ENCODE assay signal across 27 cellular contexts in genomic region chr9:9170735-9171134, GRCh38.
DNase-seq lines count a peak whose midpoint lies in the region; ATAC-seq and TF ChIP-seq lines count a peak whose summit lies in the region.
"Had no signal": no experiment of that assay in that cellular context is flagged by ENCODE, and none has a peak within 500 bp of the region (broad histone marks: within the 10 kb centered on the region; RNA-seq: fewer than 3 reads in every experiment).

No MANE protein-coding gene starts in this region.

- no peaks in the 10 kb centered on the region for H3K9me3 ChIP-seq in SK-N-SH
- H3K9me3 ChIP-seq: BLaER1, body of pancreas, neutrophil, sigmoid colon, suprapubic skin, upper lobe of right lung had no signal

- H4K20me1 ChIP-seq in SK-N-SH (ENCODE audit: insufficient read depth): no peaks in the 10 kb centered on the region
- H4K20me1 ChIP-seq: BLaER1 had no signal

- TF ChIP-seq RAD21 in SK-N-SH (IDR thresholded peaks at IDR 0.05; ENCODE audit: low read length): no peak

- H3F3A ChIP-seq in SK-N-SH (replicated peaks; ENCODE audit: insufficient read depth): no peaks in the 10 kb centered on the region

- H3K4me3 ChIP-seq in GM12865 (ENCODE audit: low read depth, low read length) (no peak overlapping the region), SK-N-SH (ENCODE audit: low read depth in 2 of 2, low read length in 1 of 2) (no peak overlapping the region)
- H3K4me3 ChIP-seq: BLaER1, body of pancreas, GM23248, sigmoid colon, suprapubic skin, upper lobe of right lung had no signal

- no peak overlapping the region for H3K4me2 ChIP-seq in SK-N-SH
- H3K4me2 ChIP-seq: BLaER1 had no signal

- H3K4me1 ChIP-seq in SK-N-SH (ENCODE audit: control insufficient read depth in 1 of 2, insufficient read depth in 2 of 2, low read depth in 1 of 2, low read length in 1 of 2): peaks cover 0 to 3% of the 10 kb centered on the region in 2 experiments; a peak in 1 of 4 replicates
- H3K4me1 ChIP-seq: BLaER1, body of pancreas, sigmoid colon, suprapubic skin, upper lobe of right lung had no signal

- DNase-seq in Ammon's horn (ENCODE audit: low spot score): peak; percentile 31
- peak; percentile 2 for DNase-seq in GM12865 (ENCODE audit: low read depth)
- DNase-seq in NCI-H345 treated with DMSO at 0.1 percent for 48 hours (lab: John Stamatoyannopoulos, UW; ENCODE audit: unreplicated experiment): peak; percentile 24
- DNase-seq in SK-N-SH: peak; percentile 28
- no peak for DNase-seq in NCI-H2196 (lab: John Stamatoyannopoulos, UW; ENCODE audit: unreplicated experiment)
- DNase-seq in HT-29 (ENCODE audit: low spot score): no peak
- DNase-seq: activated CD4-positive, CD25-positive, alpha-beta regulatory T cell; activated CD8-positive, alpha-beta memory T cell treated with anti-CD3 and anti-CD28 coated beads, Interleukin-2, amount 10 ng/mL, durations not matched to agents 7 days and 5 days; activated naive CD4-positive, alpha-beta T cell treated with Interleukin-2 at 50 U/mL for 16 hours; body of pancreas; cerebellar nuclear complex; dorsolateral prefrontal cortex; GM23248; HFFc6; immature natural killer cell; left colon; mammary epithelial cell; sigmoid colon; stimulated activated naive CD4-positive, alpha-beta T cell; T-helper 1 cell; upper lobe of right lung had no signal

- WGBS in SK-N-SH (ENCODE audit: low lambda C conversion rate): 3% methylated on average over 2 of the region's 2 CpGs

- no peak for TF ChIP-seq CTCF in GM12865 (IDR thresholded peaks at IDR 0.05; ENCODE audit: insufficient read depth, low read depth, low read length, missing control alignments)
- no peak for TF ChIP-seq CTCF in SK-N-SH (IDR thresholded peaks at IDR 0.05)

- no peaks in the 10 kb centered on the region for H3K9me2 ChIP-seq in SK-N-SH

- H3K36me3 ChIP-seq in SK-N-SH (replicated peaks in 1 of 2; ENCODE audit: control insufficient read depth in 1 of 2, insufficient read depth in 2 of 2, low read length in 1 of 2): no peaks in the 10 kb centered on the region
- H3K36me3 ChIP-seq: BLaER1, neutrophil, sigmoid colon, suprapubic skin, upper lobe of right lung had no signal

- no peak overlapping the region for H2AFZ ChIP-seq in SK-N-SH (ENCODE audit: low read depth)
- H2AFZ ChIP-seq: GM23248 had no signal

- peak in 1 of 2 experiments; percentile 56; a peak in 1 of 4 replicates for TF ChIP-seq EP300 in SK-N-SH (IDR thresholded peaks at IDR 0.05; ENCODE audit: borderline replicate concordance in 1 of 2, low read depth in 1 of 2, low read length in 1 of 2)

- no peaks in the 10 kb centered on the region for H3K27me3 ChIP-seq in SK-N-SH (ENCODE audit: insufficient read depth)
- H3K27me3 ChIP-seq: BLaER1, body of pancreas, dorsolateral prefrontal cortex, neutrophil, sigmoid colon, suprapubic skin, upper lobe of right lung had no signal

- ATAC-seq in GM18502 (IDR thresholded peaks at IDR 0.05; ENCODE audit: poor library complexity, unreplicated experiment): no peak
- no peak for ATAC-seq in HG02588 (IDR thresholded peaks at IDR 0.05; ENCODE audit: unreplicated experiment)
- ATAC-seq: activated CD8-positive, alpha-beta memory T cell treated with anti-CD3 and anti-CD28 coated beads, Interleukin-2, amount 10 ng/mL, durations not matched to agents 7 days and 5 days; body of pancreas; left colon; upper lobe of right lung had no signal

- POLR2A ChIA-PET in SK-N-SH (lab: Yijun Ruan, JAX): no interaction called here

- H3K79me2 ChIP-seq in SK-N-SH (ENCODE audit: insufficient read depth): no peaks in the 10 kb centered on the region

- H3K27ac ChIP-seq in SK-N-SH (ENCODE audit: low read depth in 2 of 2, low read length in 1 of 2): peak overlapping the region in 1 of 2 experiments; percentile 87; a peak in 2 of 4 replicates
- H3K27ac ChIP-seq: BLaER1, body of pancreas, GM23248, HL-60, neutrophil, sigmoid colon, suprapubic skin, upper lobe of right lung had no signal

- CTCF ChIA-PET in SK-N-SH (lab: Yijun Ruan, JAX): interaction anchor here (1.7 kb wide), 1 partner anchor 22 kb away, joined by 6 read pairs; no protein-coding TSS in a partner anchor

- H3K9ac ChIP-seq in SK-N-SH: no peak overlapping the region
- H3K9ac ChIP-seq: BLaER1, GM23248 had no signal

TF ChIP-seq in SK-N-SH, 30 proteins besides CTCF, POLR2A, EP300 and RAD21:
- TF ChIP-seq GATA2 (CRISPR knock-in tag; IDR thresholded peaks at IDR 0.05) (peak; percentile 83), MXI1 (IDR thresholded peaks at IDR 0.05; ENCODE audit: low read depth, low read length) (peak; percentile 23; the same call in 1 of the 2 replicates), FOXM1 (IDR thresholded peaks at IDR 0.05; ENCODE audit: low read depth) (no peak), CHD2 (IDR thresholded peaks at IDR 0.05; ENCODE audit: low read length, partially characterized antibody) (peak; percentile 54), FOXJ3 (CRISPR knock-in tag; IDR thresholded peaks at IDR 0.05) (0 out of 2 replicates have a peak, but pooled peaks have one; percentile 27)

Comparison
In these comparisons a context has a peak if more than half of its experiments do, and no peak if none do; other contexts are left out.
1. DNase-seq: peak in Ammon's horn (single experiment), GM12865 (single experiment), NCI-H345 treated with DMSO at 0.1 percent for 48 hours (single experiment) and SK-N-SH (single experiment); none in NCI-H2196 (single experiment) and HT-29 (single experiment).